26 cellular contexts compared by ENCODE assay signal in genomic region chr17:59888145-59888750, GRCh38. TPM values are rescaled to one million over a fixed set of nuclear protein-coding genes. Genes with fewer than 3 reads are reported as not detected.
DNase-seq lines count a peak whose midpoint lies in the region; ATAC-seq, FAIRE-seq and TF ChIP-seq lines count a peak whose summit lies in the region.
"Had no signal": no experiment of that assay in that cellular context is flagged by ENCODE, and none has a peak within 500 bp of the region (broad histone marks: within the 10 kb centered on the region; RNA-seq: fewer than 3 reads in every experiment).

No MANE protein-coding gene starts in this region.

- FAIRE-seq in K562 (lab: Jason Lieb, UNC) = no peak
- FAIRE-seq: GM12878 had no signal

- no peak for TF ChIP-seq RAD21 in K562 (CRISPR knock-in tag; conservative IDR thresholded peaks at IDR 0.05 in 1 of 2, IDR thresholded peaks at IDR 0.05 in 1 of 2)

- TF ChIP-seq CTCF in Calu3 (IDR thresholded peaks at IDR 0.05; ENCODE audit: unreplicated experiment) (no peak), K562 (IDR thresholded peaks at IDR 0.05 in 2 of 3, conservative IDR thresholded peaks at IDR 0.05 in 1 of 3; ENCODE audit: insufficient read depth in 2 of 3, low read depth in 1 of 3, low read length in 3 of 3) (no peak), neural crest cell (conservative IDR thresholded peaks at IDR 0.05) (no peak)

- H3K4me1 Mint-ChIP-seq in Calu3 (ENCODE audit: low read depth, unreplicated experiment) = peaks cover 8% of the 10 kb centered on the region
- H3K4me1 Mint-ChIP-seq in neural crest cell = peaks cover 17% of the 10 kb centered on the region

- in situ Hi-C loops in K562 (cut with MboI) = no loop called here

- POLR2A ChIA-PET in K562 (lab: Yijun Ruan, JAX) = no interaction called here

- peak overlapping the region; percentile 24 for H3K27ac Mint-ChIP-seq in Calu3 (ENCODE audit: unreplicated experiment)
- H3K27ac Mint-ChIP-seq in neural crest cell (ENCODE audit: unreplicated experiment) = no peak overlapping the region
- H3K27ac Mint-ChIP-seq: activated CD4-positive, alpha-beta memory T cell treated with anti-CD3 and anti-CD28 coated beads for 36 hours; mesothelial cell of epicardium had no signal

- H3K4me3 ChIP-seq in K562 = no peak overlapping the region
- H3K4me3 ChIP-seq: dorsolateral prefrontal cortex, GM12878, PC-9, suprapubic skin had no signal

- no peak overlapping the region for H3K4me2 ChIP-seq in K562 (ENCODE audit: insufficient read depth, low read length)
- H3K4me2 ChIP-seq: PC-9 had no signal

- intact Hi-C loops in Calu3 (cut with micrococcal nuclease; ENCODE audit: unreplicated experiment) = no loop called here
- intact Hi-C loops in K562 (cut with micrococcal nuclease) = no loop called here

- H3K27me3 ChIP-seq in K562 (ENCODE audit: control insufficient read depth in 2 of 2, insufficient read depth in 2 of 2, low read length in 2 of 2) = no peaks in the 10 kb centered on the region
- H3K27me3 ChIP-seq: dorsolateral prefrontal cortex, suprapubic skin had no signal

- ATAC-seq in K562 = no peak
- ATAC-seq: activated naive CD4-positive, alpha-beta T cell treated with anti-CD3 and anti-CD28 coated beads, Interleukin-2, amount 50 U/mL, for 72 hours; GM12878; HCT116; left ventricle myocardium superior; right cardiac atrium had no signal

- TF ChIP-seq EP300 in K562 (IDR thresholded peaks at IDR 0.05; ENCODE audit: low read length) = no peak

- H3K4me3 Mint-ChIP-seq in Calu3 (ENCODE audit: low read depth, unreplicated experiment) (no peak overlapping the region), neural crest cell (peak overlapping the region; percentile 75)
- H3K4me3 Mint-ChIP-seq: activated CD4-positive, alpha-beta memory T cell treated with anti-CD3 and anti-CD28 coated beads for 36 hours; mesothelial cell of epicardium had no signal

- H3K4me1 ChIP-seq in K562 (replicated peaks in 1 of 2; ENCODE audit: control insufficient read depth in 2 of 2, insufficient read depth in 2 of 2, low read length in 2 of 2) = peaks cover 7 to 8% of the 10 kb centered on the region in 2 experiments; a peak in 4 of 5 replicates

- H3K27ac ChIP-seq in K562 (ENCODE audit: extremely low read depth, low read depth, low read length) = no peak overlapping the region
- H3K27ac ChIP-seq: dorsolateral prefrontal cortex, PC-9, suprapubic skin had no signal

- no peak for TF ChIP-seq POLR2A in K562 (conservative IDR thresholded peaks at IDR 0.05)

- no peaks in the 10 kb centered on the region for H3K27me3 Mint-ChIP-seq in Calu3 (ENCODE audit: unreplicated experiment)
- H3K27me3 Mint-ChIP-seq in neural crest cell (ENCODE audit: low read depth) = no peaks in the 10 kb centered on the region
- H3K27me3 Mint-ChIP-seq: activated CD4-positive, alpha-beta memory T cell treated with anti-CD3 and anti-CD28 coated beads for 36 hours had no signal

- H3K36me3 ChIP-seq in K562 (ENCODE audit: control insufficient read depth, insufficient read depth, low read length) = peaks cover 51% of the 10 kb centered on the region

- H3K9ac ChIP-seq in K562 (ENCODE audit: insufficient read depth in 1 of 2, low read depth in 2 of 2, low read length in 2 of 2) = no peak overlapping the region

- peak; percentile 9 for DNase-seq in activated effector memory CD4-positive, alpha-beta T cell treated with anti-CD3 and anti-CD28 coated beads, Interleukin-2, amount 50 U/mL, for 16 hours
- no peak for DNase-seq in activated effector memory CD4-positive, alpha-beta T cell treated with Interleukin-2 at 50 U/mL for 16 hours
- DNase-seq in Calu3 (no peak), K562 (ENCODE audit: extremely low read depth in 1 of 4, low spot score in 3 of 4) (no peak), neural crest cell (ENCODE audit: low read depth, low spot score) (no peak), MV-4-11 (lab: John Stamatoyannopoulos, UW) (no peak), midbrain (lab: John Stamatoyannopoulos, UW) (no peak)
- no peak for DNase-seq in stimulated activated CD4-positive, alpha-beta T cell treated with anti-CD3 and anti-CD28 coated beads, Interleukin-12 subunit alpha, Interleukin-12 subunit beta, amount 100 ng/mL, for 4 hours
- DNase-seq: activated CD4-positive, alpha-beta memory T cell treated with anti-CD3 and anti-CD28 coated beads for 36 hours; C1 segment of cervical spinal cord; dorsolateral prefrontal cortex; EL; islet precursor cell; KBM-7; left ventricle myocardium superior; NCI-H2029; NCI-H524 treated with DMSO at 0.1 percent for 48 hours; PC-9; right cardiac atrium; Right ventricle myocardium superior; stimulated activated CD4-positive, alpha-beta T cell treated with anti-CD3 and anti-CD28 coated beads, Interleukin-4, amount 100 ng/mL, for 1 hour had no signal

- CTCF ChIA-PET in Calu3 (lab: Charles Lee) = no interaction called here
- CTCF ChIA-PET in K562 (lab: Yijun Ruan, JAX; ENCODE audit: low intra/inter-chr PET ratio) = no interaction called here

- BruUV-seq in Calu3 (replicated peaks; lab: Mats Ljungman, UMichigan) (no TSS peak), K562 (replicated peaks; lab: Mats Ljungman, UMichigan) (no TSS peak)

- H3K79me2 ChIP-seq in K562 (ENCODE audit: control insufficient read depth, insufficient read depth, low read length) = peaks cover 34% of the 10 kb centered on the region

- H3K36me3 Mint-ChIP-seq in Calu3 (ENCODE audit: insufficient read depth, unreplicated experiment) = peaks cover 32% of the 10 kb centered on the region
- H3K36me3 Mint-ChIP-seq in neural crest cell (ENCODE audit: low read depth) = peaks cover 5% of the 10 kb centered on the region

- 92% methylated on average over 2 of the region's 8 CpGs for WGBS in K562 (ENCODE audit: insufficient coverage, low coverage, missing lambda C conversion rate)

- H3K9me1 ChIP-seq in K562 (ENCODE audit: control insufficient read depth, insufficient read depth, low read length) = no peaks in the 10 kb centered on the region

- no peaks in the 10 kb centered on the region for H4K20me1 ChIP-seq in K562 (replicated peaks; ENCODE audit: control insufficient read depth, insufficient read depth, low read length)

- H2AFZ ChIP-seq in K562 (ENCODE audit: low read depth, low read length) = no peak overlapping the region
- H2AFZ ChIP-seq: PC-9 had no signal

- no peaks in the 10 kb centered on the region for H3K9me3 ChIP-seq in K562 (replicated peaks; ENCODE audit: control insufficient read depth, insufficient read depth, low read depth, low read length)
- H3K9me3 ChIP-seq: suprapubic skin had no signal

- H3K9me3 Mint-ChIP-seq in Calu3 (ENCODE audit: low read depth, unreplicated experiment) (no peaks in the 10 kb centered on the region), neural crest cell (no peaks in the 10 kb centered on the region)
- H3K9me3 Mint-ChIP-seq: activated CD4-positive, alpha-beta memory T cell treated with anti-CD3 and anti-CD28 coated beads for 36 hours; activated naive CD4-positive, alpha-beta T cell treated with anti-CD3 and anti-CD28 coated beads, Interleukin-2, amount 50 U/mL, for 72 hours; mesothelial cell of epicardium had no signal

RNA-seq across cellular contexts. Expression of gene TUBD1, which starts 4.5 kb away (rescaled TPM):
- total RNA-seq in Calu3 (2022) = 5.0 and 12.6 TPM in 2 replicates
- total RNA-seq in K562 (2011; cell fraction: chromatin; rRNA removed; ENCODE audit: low replicate concordance) = 62.4 and 83.7 TPM in 2 replicates
- 24.5 and 26.2 TPM in 2 replicates for total RNA-seq in K562 (2011; cell fraction: nucleolus; rRNA removed)
- total RNA-seq in K562 (2011; cell fraction: nucleoplasm; rRNA removed) = 38.4 and 38.8 TPM in 2 replicates
- total RNA-seq in K562 (2014; rRNA removed) = 11.3 and 13.4 TPM in 2 replicates
- 18.0 and 23.0 TPM in 2 replicates for total RNA-seq in K562 (2014; rRNA removed; fragmentation: Illumina TruSeq; extraction: Trizol)
- total RNA-seq in K562 (2015; rRNA removed; fragmentation: Illumina TruSeq; extraction: Trizol) = 16.6 and 17.9 TPM in 2 replicates
- 13.8 TPM in 2 replicates for total RNA-seq in K562 (2021)
- polyA plus RNA-seq in K562 (2011; rRNA removed) = 26.7 and 35.3 TPM in 2 replicates
- 10.1 and 19.4 TPM in 2 replicates for polyA plus RNA-seq in K562 (2011; cell fraction: cytosol; rRNA removed)
- 6.5 and 7.7 TPM in 2 replicates for polyA plus RNA-seq in K562 (2011; cell fraction: nucleus; rRNA removed)
- polyA plus RNA-seq in K562 (2012) = 11.2 and 18.4 TPM in 2 replicates
- polyA plus RNA-seq in K562 (2014; fragmentation: Illumina TruSeq; extraction: Trizol) = 18.7 and 20.7 TPM in 2 replicates
- 10 to 100 TPM; 10.8 to 15.7 TPM for polyA plus RNA-seq in K562 (2014; fragmentation: Nextera tagmentation; extraction: Ambion mirVana)
- polyA plus RNA-seq in K562 (2014; rRNA removed) = 19.5 and 19.6 TPM in 2 replicates
- polyA minus RNA-seq in K562 (2011; rRNA and poly(A)+ RNA removed) = 50.5 and 53.5 TPM in 2 replicates
- polyA minus RNA-seq in K562 (2011; cell fraction: cytosol; rRNA and poly(A)+ RNA removed) = 10.6 and 18.5 TPM in 2 replicates
- polyA minus RNA-seq in K562 (2011; cell fraction: nucleus; rRNA and poly(A)+ RNA removed) = 8.2 and 19.2 TPM in 2 replicates
- total RNA-seq in neural crest cell = 22.2 and 22.3 TPM in 2 replicates

RNA-seq across cellular contexts. Expression of gene RPS6KB1, which starts 4.7 kb away (rescaled TPM):
- 29.9 and 34.5 TPM in 2 replicates for total RNA-seq in Calu3 (2022)
- 72.9 and 169 TPM in 2 replicates for total RNA-seq in K562 (2011; cell fraction: chromatin; rRNA removed; ENCODE audit: low replicate concordance)
- total RNA-seq in K562 (2011; cell fraction: nucleolus; rRNA removed) = 37.4 and 47.0 TPM in 2 replicates
- total RNA-seq in K562 (2011; cell fraction: nucleoplasm; rRNA removed) = 91.2 and 172 TPM in 2 replicates
- total RNA-seq in K562 (2014; rRNA removed) = 36.3 and 60.7 TPM in 2 replicates
- total RNA-seq in K562 (2014; rRNA removed; fragmentation: Illumina TruSeq; extraction: Trizol) = 38.5 and 43.6 TPM in 2 replicates
- total RNA-seq in K562 (2015; rRNA removed; fragmentation: Illumina TruSeq; extraction: Trizol) = 32.7 and 33.2 TPM in 2 replicates
- 35.9 and 37.9 TPM in 2 replicates for total RNA-seq in K562 (2021)
- 28.2 and 35.1 TPM in 2 replicates for polyA plus RNA-seq in K562 (2011; rRNA removed)
- polyA plus RNA-seq in K562 (2011; cell fraction: cytosol; rRNA removed) = 7.6 and 8.9 TPM in 2 replicates
- polyA plus RNA-seq in K562 (2011; cell fraction: nucleus; rRNA removed) = 26.5 and 40.9 TPM in 2 replicates
- polyA plus RNA-seq in K562 (2012) = 16.6 and 20.3 TPM in 2 replicates
- polyA plus RNA-seq in K562 (2014; fragmentation: Illumina TruSeq; extraction: Trizol) = 29.6 and 35.4 TPM in 2 replicates
- polyA plus RNA-seq in K562 (2014; fragmentation: Nextera tagmentation; extraction: Ambion mirVana) = 1 to 10 TPM; 8.8 to 9.2 TPM
- 29.2 and 45.8 TPM in 2 replicates for polyA plus RNA-seq in K562 (2014; rRNA removed)
- polyA minus RNA-seq in K562 (2011; rRNA and poly(A)+ RNA removed) = 40.3 and 48.2 TPM in 2 replicates
- polyA minus RNA-seq in K562 (2011; cell fraction: cytosol; rRNA and poly(A)+ RNA removed) = 14.9 and 22.2 TPM in 2 replicates
- 27.1 and 40.0 TPM in 2 replicates for polyA minus RNA-seq in K562 (2011; cell fraction: nucleus; rRNA and poly(A)+ RNA removed)
- total RNA-seq in neural crest cell = 36.8 and 41.5 TPM in 2 replicates
